In the genomic region with DNA sequence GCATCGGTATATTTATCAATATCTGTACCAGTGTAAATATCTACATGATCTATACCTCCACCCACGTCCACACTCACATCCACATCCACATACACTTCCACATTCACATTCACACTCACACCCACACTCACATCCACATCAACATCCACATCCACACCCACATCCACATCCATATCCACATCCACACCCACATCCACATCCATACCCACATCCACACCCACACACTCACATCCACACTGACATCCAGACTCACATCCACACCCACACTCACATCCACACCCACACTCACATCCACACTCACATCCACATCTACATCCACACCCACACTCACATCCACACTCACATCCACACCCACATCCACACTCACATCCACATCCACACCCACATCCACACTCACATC, we compare ENCODE assay signal across 2 cellular contexts.
A peak's percentile ranks its signal among the peaks of the same experiment; 100 is the strongest.
TF ChIP-seq lines count a peak whose summit lies in the region.

No MANE protein-coding gene starts in this region.

TF ChIP-seq in HEK293, 187 proteins besides CTCF, POLR2A, EP300 and RAD21:
- TF ChIP-seq ZNF658 (tag by site-specific recombination; IDR thresholded peaks at IDR 0.05) = no peak
- TF ChIP-seq ZNF23 (tag by site-specific recombination; IDR thresholded peaks at IDR 0.05; ENCODE audit: borderline replicate concordance) = no peak
- TF ChIP-seq, protein P1, sequence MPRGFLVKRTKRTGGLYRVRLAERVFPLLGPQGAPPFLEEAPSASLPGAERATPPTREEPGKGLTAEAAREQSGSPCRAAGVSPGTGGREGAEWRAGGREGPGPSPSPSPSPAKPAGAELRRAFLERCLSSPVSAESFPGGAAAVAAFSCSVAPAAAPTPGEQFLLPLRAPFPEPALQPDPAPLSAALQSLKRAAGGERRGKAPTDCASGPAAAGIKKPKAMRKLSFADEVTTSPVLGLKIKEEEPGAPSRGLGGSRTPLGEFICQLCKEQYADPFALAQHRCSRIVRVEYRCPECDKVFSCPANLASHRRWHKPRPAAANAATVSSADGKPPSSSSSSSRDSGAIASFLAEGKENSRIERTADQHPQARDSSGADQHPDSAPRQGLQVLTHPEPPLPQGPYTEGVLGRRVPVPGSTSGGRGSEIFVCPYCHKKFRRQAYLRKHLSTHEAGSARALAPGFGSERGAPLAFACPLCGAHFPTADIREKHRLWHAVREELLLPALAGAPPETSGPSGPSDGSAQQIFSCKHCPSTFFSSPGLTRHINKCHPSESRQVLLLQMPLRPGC (tag by site-specific recombination; IDR thresholded peaks at IDR 0.05) = no peak
- no peak for TF ChIP-seq ZNF521 (tag by site-specific recombination; IDR thresholded peaks at IDR 0.05)
- peak; percentile 78 for TF ChIP-seq EGR2 (tag by site-specific recombination; IDR thresholded peaks at IDR 0.05; ENCODE audit: low read depth)
- no peak for TF ChIP-seq ZBTB20 (tag by site-specific recombination; IDR thresholded peaks at IDR 0.05)
- peak; percentile 58 for TF ChIP-seq ZFHX2 (tag by site-specific recombination; conservative IDR thresholded peaks at IDR 0.05)
- TF ChIP-seq ZNF76 (tag by site-specific recombination; IDR thresholded peaks at IDR 0.05; ENCODE audit: borderline replicate concordance, low read depth) = no peak
- TF ChIP-seq BCL11B (tag by site-specific recombination; IDR thresholded peaks at IDR 0.05; ENCODE audit: low read depth) = no peak
- no peak for TF ChIP-seq PRDM1 (tag by site-specific recombination; IDR thresholded peaks at IDR 0.05)
- TF ChIP-seq BCL11A (tag by site-specific recombination; IDR thresholded peaks at IDR 0.05; ENCODE audit: low read depth) = no peak
- TF ChIP-seq, protein P2, sequence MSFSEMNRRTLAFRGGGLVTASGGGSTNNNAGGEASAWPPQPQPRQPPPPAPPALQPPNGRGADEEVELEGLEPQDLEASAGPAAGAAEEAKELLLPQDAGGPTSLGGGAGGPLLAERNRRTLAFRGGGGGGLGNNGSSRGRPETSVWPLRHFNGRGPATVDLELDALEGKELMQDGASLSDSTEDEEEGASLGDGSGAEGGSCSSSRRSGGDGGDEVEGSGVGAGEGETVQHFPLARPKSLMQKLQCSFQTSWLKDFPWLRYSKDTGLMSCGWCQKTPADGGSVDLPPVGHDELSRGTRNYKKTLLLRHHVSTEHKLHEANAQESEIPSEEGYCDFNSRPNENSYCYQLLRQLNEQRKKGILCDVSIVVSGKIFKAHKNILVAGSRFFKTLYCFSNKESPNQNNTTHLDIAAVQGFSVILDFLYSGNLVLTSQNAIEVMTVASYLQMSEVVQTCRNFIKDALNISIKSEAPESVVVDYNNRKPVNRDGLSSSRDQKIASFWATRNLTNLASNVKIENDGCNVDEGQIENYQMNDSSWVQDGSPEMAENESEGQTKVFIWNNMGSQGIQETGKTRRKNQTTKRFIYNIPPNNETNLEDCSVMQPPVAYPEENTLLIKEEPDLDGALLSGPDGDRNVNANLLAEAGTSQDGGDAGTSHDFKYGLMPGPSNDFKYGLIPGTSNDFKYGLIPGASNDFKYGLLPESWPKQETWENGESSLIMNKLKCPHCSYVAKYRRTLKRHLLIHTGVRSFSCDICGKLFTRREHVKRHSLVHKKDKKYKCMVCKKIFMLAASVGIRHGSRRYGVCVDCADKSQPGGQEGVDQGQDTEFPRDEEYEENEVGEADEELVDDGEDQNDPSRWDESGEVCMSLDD (tag by site-specific recombination; IDR thresholded peaks at IDR 0.05) = no peak
- no peak for TF ChIP-seq ZNF792 (tag by site-specific recombination; IDR thresholded peaks at IDR 0.05)
- TF ChIP-seq, protein P3, sequence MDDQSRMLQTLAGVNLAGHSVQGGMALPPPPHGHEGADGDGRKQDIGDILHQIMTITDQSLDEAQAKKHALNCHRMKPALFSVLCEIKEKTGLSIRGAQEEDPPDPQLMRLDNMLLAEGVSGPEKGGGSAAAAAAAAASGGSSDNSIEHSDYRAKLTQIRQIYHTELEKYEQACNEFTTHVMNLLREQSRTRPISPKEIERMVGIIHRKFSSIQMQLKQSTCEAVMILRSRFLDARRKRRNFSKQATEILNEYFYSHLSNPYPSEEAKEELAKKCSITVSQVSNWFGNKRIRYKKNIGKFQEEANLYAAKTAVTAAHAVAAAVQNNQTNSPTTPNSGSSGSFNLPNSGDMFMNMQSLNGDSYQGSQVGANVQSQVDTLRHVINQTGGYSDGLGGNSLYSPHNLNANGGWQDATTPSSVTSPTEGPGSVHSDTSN (CRISPR knock-in tag; IDR thresholded peaks at IDR 0.05) = no peak

TF ChIP-seq in H1, 55 proteins besides CTCF, POLR2A, EP300 and RAD21:
- no peak for TF ChIP-seq PHF8 (conservative IDR thresholded peaks at IDR 0.05; ENCODE audit: low read depth, low read length)
- no peak for TF ChIP-seq GABPA (IDR thresholded peaks at IDR 0.05; ENCODE audit: borderline replicate concordance, insufficient read depth, low read length)
- TF ChIP-seq USF2 (IDR thresholded peaks at IDR 0.05; ENCODE audit: low read length) = no peak
- no peak for TF ChIP-seq SIX5 (IDR thresholded peaks at IDR 0.05; ENCODE audit: low read depth, low read length)
- TF ChIP-seq ZNF274 (IDR thresholded peaks at IDR 0.05; ENCODE audit: borderline replicate concordance, extremely low read depth, low read length) = no peak
